In genomic region chr3:149969110-149969944, GRCh38 we compare ENCODE assay signal across 7 cellular contexts. TPM values are rescaled to one million over a fixed set of nuclear protein-coding genes. Genes with fewer than 3 reads are reported as not detected.
DNase-seq lines count a peak whose midpoint lies in the region; ATAC-seq and TF ChIP-seq lines count a peak whose summit lies in the region.

No MANE protein-coding gene starts in this region.

- no peak for ATAC-seq in natural killer cell
- no peak for ATAC-seq in GM19467 (IDR thresholded peaks at IDR 0.05; ENCODE audit: unreplicated experiment)

- peaks cover 20 to 26% of the 10 kb centered on the region in 2 donors for H3K4me1 Mint-ChIP-seq in natural killer cell

- no peaks in the 10 kb centered on the region for H3K36me3 Mint-ChIP-seq in natural killer cell

- intact Hi-C loops in natural killer cell (cut with micrococcal nuclease): no loop called here

- H3K4me3 Mint-ChIP-seq in natural killer cell: peak overlapping the region; percentile 96

- no peaks in the 10 kb centered on the region for H3K9me3 Mint-ChIP-seq in natural killer cell

- DNase-seq in GM03348 (ENCODE audit: low spot score) (peak; percentile 70), NCI-H1417 (lab: John Stamatoyannopoulos, UW) (peak; percentile 49 to 90 (median 76)), fibroblast of peridontal ligament (ENCODE audit: extremely low read depth) (peak; percentile 87), natural killer cell (no peak)
- DNase-seq in stimulated activated CD4-positive, alpha-beta T cell treated with anti-CD3 and anti-CD28 coated beads, Interleukin-15, amount 100 ng/mL, for 24 hours: no peak

- peak overlapping the region; percentile 98 for H3K27ac ChIP-seq in VCaP

- TF ChIP-seq CTCF in VCaP (conservative IDR thresholded peaks at IDR 0.05) (0 out of 2 replicates have a peak, but pooled peaks have one; percentile 22), natural killer cell (IDR thresholded peaks at IDR 0.05) (no peak)

- H3K27ac Mint-ChIP-seq in natural killer cell: peak overlapping the region; percentile 54 to 58

- H3K27me3 Mint-ChIP-seq in natural killer cell (ENCODE audit: low read depth in 2 of 2): peaks cover 15% of the 10 kb centered on the region in 2 donors

RNA-seq across cellular contexts. Expression of gene PFN2, which starts 1.4 kb away (rescaled TPM):
- total RNA-seq in natural killer cell: 1 to 10 TPM; 3.4 to 4.9 (median 4.8) TPM

Comparison
In these comparisons a context has a peak if more than half of its experiments do, and no peak if none do; other contexts are left out.
1. DNase-seq: peak in GM03348 (single experiment), NCI-H1417 (3 of 3) and fibroblast of peridontal ligament (single experiment); none in natural killer cell (single experiment) and stimulated activated CD4-positive, alpha-beta T cell treated with anti-CD3 and anti-CD28 coated beads, Interleukin-15, amount 100 ng/mL, for 24 hours (single experiment).